Comparison of ENCODE assay signal across 22 cellular contexts in genomic region chr9:128494743-128495124, GRCh38. TPM values are rescaled to one million over a fixed set of nuclear protein-coding genes. Genes with fewer than 3 reads are reported as not detected.
DNase-seq lines count a peak whose midpoint lies in the region; ATAC-seq and TF ChIP-seq lines count a peak whose summit lies in the region.
"Had no signal": no experiment of that assay in that cellular context is flagged by ENCODE, and none has a peak within 500 bp of the region (broad histone marks: within the 10 kb centered on the region; RNA-seq: fewer than 3 reads in every experiment).

No MANE protein-coding gene starts in this region.

- peak; percentile 28 for DNase-seq in NCI-H146 (lab: John Stamatoyannopoulos, UW)
- DNase-seq in NCI-H146 treated with DMSO at 0.1 percent for 48 hours (lab: John Stamatoyannopoulos, UW; ENCODE audit: unreplicated experiment), result no peak
- no peak for DNase-seq in HL-60 (ENCODE audit: low read depth in 1 of 2, low spot score in 1 of 2)
- no peak for DNase-seq in left ventricle myocardium inferior
- peak; percentile 46 for DNase-seq in osteoblast (ENCODE audit: insufficient read length, low spot score, missing footprints)
- no peak for DNase-seq in kidney glomerular epithelial cell (lab: John Stamatoyannopoulos, UW)
- no peak for DNase-seq in effector CD4-positive, alpha-beta T cell
- DNase-seq: activated CD4-positive, CD25-positive, alpha-beta regulatory T cell treated with anti-CD3 and anti-CD28 coated beads, Interleukin-2, amount 50 U/mL, for 72 hours; activated CD8-positive, alpha-beta memory T cell treated with anti-CD3 and anti-CD28 coated beads for 24 hours; activated naive CD8-positive, alpha-beta T cell treated with anti-CD3 and anti-CD28 coated beads, Interleukin-2, amount 10 ng/mL, durations not matched to agents 7 days and 5 days; effector CD8-positive, alpha-beta T cell; esophagus squamous epithelium; islet precursor cell; NCI-H1436 treated with DMSO at 0.1 percent for 48 hours; NCI-H526 treated with DMSO at 0.1 percent for 48 hours; stimulated activated naive CD4-positive, alpha-beta T cell treated with Interleukin-2 at 50 U/mL for 16 hours had no signal

- no peaks in the 10 kb centered on the region for H4K20me1 ChIP-seq in osteoblast (ENCODE audit: insufficient read depth, low read length)

- H3K27me3 ChIP-seq in HL-60 (ENCODE audit: insufficient read depth, poor library complexity, severe bottlenecking) (no peaks in the 10 kb centered on the region), left ventricle myocardium inferior (ENCODE audit: low read depth) (no peaks in the 10 kb centered on the region), osteoblast (ENCODE audit: insufficient read depth, low read length) (no peaks in the 10 kb centered on the region)
- H3K27me3 ChIP-seq: esophagus squamous epithelium, gastrocnemius medialis had no signal

- H3K27ac ChIP-seq in HL-60 (replicated peaks) (peak overlapping the region; percentile 72), left ventricle myocardium inferior (replicated peaks) (peak overlapping the region; percentile 51), osteoblast (ENCODE audit: low read depth, low read length) (no peak overlapping the region)
- H3K27ac ChIP-seq: 22Rv1, gastrocnemius medialis, prostate gland, thoracic aorta had no signal

- no peaks in the 10 kb centered on the region for H3K79me2 ChIP-seq in osteoblast (ENCODE audit: insufficient read depth, low read length)

- H2AFZ ChIP-seq in osteoblast (ENCODE audit: low read length), result no peak overlapping the region

- H3K9me3 ChIP-seq in left ventricle myocardium inferior (replicated peaks) (no peaks in the 10 kb centered on the region), osteoblast (ENCODE audit: low read depth, low read length) (no peaks in the 10 kb centered on the region)
- H3K9me3 ChIP-seq: esophagus squamous epithelium, gastrocnemius medialis, prostate gland, thoracic aorta had no signal

- ATAC-seq in GM18511 (IDR thresholded peaks at IDR 0.05; ENCODE audit: unreplicated experiment), result no peak
- ATAC-seq: HCT116 had no signal

- peaks cover 14% of the 10 kb centered on the region for H3K4me1 ChIP-seq in left ventricle myocardium inferior
- H3K4me1 ChIP-seq in osteoblast (ENCODE audit: insufficient read depth, low read length), result no peaks in the 10 kb centered on the region
- H3K4me1 ChIP-seq: gastrocnemius medialis, prostate gland had no signal

- H3K36me3 ChIP-seq in left ventricle myocardium inferior, result peaks cover 88% of the 10 kb centered on the region
- H3K36me3 ChIP-seq in osteoblast (ENCODE audit: insufficient read depth, low read length), result peaks cover 74% of the 10 kb centered on the region

- no peak overlapping the region for H3K4me3 ChIP-seq in HL-60 (replicated peaks; ENCODE audit: insufficient read depth, low read length)
- H3K4me3 ChIP-seq in left ventricle myocardium inferior, result no peak overlapping the region
- H3K4me3 ChIP-seq in osteoblast (ENCODE audit: insufficient read depth, low read length), result no peak overlapping the region
- H3K4me3 ChIP-seq: esophagus squamous epithelium, gastrocnemius medialis, prostate gland, thoracic aorta had no signal

- intact Hi-C loops in left ventricle myocardium inferior (cut with micrococcal nuclease), result no loop called here

- TF ChIP-seq CTCF in HL-60 (IDR thresholded peaks at IDR 0.05; ENCODE audit: insufficient read depth, low read length) (no peak), left ventricle myocardium inferior (IDR thresholded peaks at IDR 0.05; ENCODE audit: borderline replicate concordance) (no peak), osteoblast (IDR thresholded peaks at IDR 0.05; ENCODE audit: extremely low read depth, low read depth, low read length) (no peak)

- no peak overlapping the region for H3K4me2 ChIP-seq in osteoblast (ENCODE audit: insufficient read depth, low read length)

RNA-seq across cellular contexts. Expression of gene GLE1, which starts 9.8 kb away (rescaled TPM):
- total RNA-seq in left ventricle myocardium inferior (18.8 TPM), osteoblast (17.1 and 19.2 TPM in 2 replicates)

RNA-seq across cellular contexts. Expression of gene ODF2, which starts 38.9 kb away (rescaled TPM):
- total RNA-seq in left ventricle myocardium inferior (16.7 TPM), osteoblast (25.9 and 26.4 TPM in 2 replicates)

RNA-seq across cellular contexts. Expression of gene SPTAN1, which starts 57.7 kb away (rescaled TPM):
- total RNA-seq in left ventricle myocardium inferior (269 TPM), osteoblast (324 and 354 TPM in 2 replicates)

Comparison
In these comparisons a context has a peak if more than half of its experiments do, and no peak if none do; other contexts are left out.
1. DNase-seq: peak in NCI-H146 (single experiment) and osteoblast (single experiment); none in NCI-H146 treated with DMSO at 0.1 percent for 48 hours (single experiment), HL-60 (0 of 2), left ventricle myocardium inferior (single experiment), kidney glomerular epithelial cell (single experiment) and effector CD4-positive, alpha-beta T cell (single experiment).